Comparison of ENCODE assay signal across 17 cellular contexts in the genomic region with DNA sequence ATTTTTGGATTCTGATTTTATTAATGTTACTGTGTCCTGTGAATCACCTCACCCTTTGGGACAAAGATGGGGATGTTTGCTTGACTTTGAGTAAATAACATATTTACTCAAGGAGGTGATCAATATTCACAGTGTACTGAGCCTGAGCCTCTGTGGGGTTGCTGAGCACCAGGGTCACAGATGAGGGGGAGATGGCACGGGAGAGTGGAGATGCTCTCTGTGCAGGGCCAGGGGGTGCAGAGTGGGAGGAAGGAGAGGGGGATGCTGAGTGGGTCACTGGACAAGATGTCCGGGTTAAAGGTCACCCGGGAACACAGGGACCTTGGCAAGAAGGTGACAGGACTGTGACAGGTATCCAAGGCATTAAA. TPM values are rescaled to one million over a fixed set of nuclear protein-coding genes. Genes with fewer than 3 reads are reported as not detected.
DNase-seq lines count a peak whose midpoint lies in the region; ATAC-seq and TF ChIP-seq lines count a peak whose summit lies in the region.
"Had no signal": no experiment of that assay in that cellular context is flagged by ENCODE, and none has a peak within 500 bp of the region (broad histone marks: within the 10 kb centered on the region; RNA-seq: fewer than 3 reads in every experiment).

No MANE protein-coding gene starts in this region.

- no peak overlapping the region for H3K27ac Mint-ChIP-seq in neural crest cell (ENCODE audit: unreplicated experiment)
- H3K27ac Mint-ChIP-seq: GM23338 had no signal

- no peak for TF ChIP-seq CTCF in AG04450 (IDR thresholded peaks at IDR 0.05; ENCODE audit: low read depth, low read length)
- no peak for TF ChIP-seq CTCF in coronary artery (IDR thresholded peaks at IDR 0.05)
- no peak for TF ChIP-seq CTCF in neural crest cell (conservative IDR thresholded peaks at IDR 0.05)

- H3K27me3 ChIP-seq in AG04450 (ENCODE audit: control insufficient read depth, insufficient read depth, low read length), result no peaks in the 10 kb centered on the region
- H3K27me3 ChIP-seq: adrenal gland, colonic mucosa, tibial artery had no signal

- H3K27me3 Mint-ChIP-seq in neural crest cell (ENCODE audit: low read depth), result peaks cover 5% of the 10 kb centered on the region

- peaks cover 27% of the 10 kb centered on the region for H3K36me3 Mint-ChIP-seq in neural crest cell (ENCODE audit: low read depth)

- no peaks in the 10 kb centered on the region for H3K9me3 Mint-ChIP-seq in neural crest cell
- H3K9me3 Mint-ChIP-seq: GM23338 had no signal

- H3K4me3 Mint-ChIP-seq in neural crest cell, result peak overlapping the region; percentile 59
- H3K4me3 Mint-ChIP-seq: GM23338 had no signal

- ATAC-seq in GM18907 (IDR thresholded peaks at IDR 0.05; ENCODE audit: unreplicated experiment), result no peak
- ATAC-seq: GM23338, left colon had no signal

- CTCF ChIA-PET in AG04450 (lab: Charles Lee), result no interaction called here

- peaks cover 37% of the 10 kb centered on the region for H3K4me1 Mint-ChIP-seq in neural crest cell

- H3K27ac ChIP-seq in AG04450 (ENCODE audit: low read depth, low read length) (no peak overlapping the region), coronary artery (no peak overlapping the region)
- H3K27ac ChIP-seq: tibial artery had no signal

- POLR2A ChIA-PET in AG04450 (lab: Yijun Ruan, JAX), result no interaction called here

- H3K9me3 ChIP-seq in AG04450 (ENCODE audit: control insufficient read depth, insufficient read depth, low read length), result peaks cover 5% of the 10 kb centered on the region
- H3K9me3 ChIP-seq: adrenal gland, colonic mucosa, tibial artery had no signal

- no peak for DNase-seq in AG04450 (ENCODE audit: low read depth, low spot score)
- DNase-seq in HuH-7.5 (ENCODE audit: low spot score), result peak; percentile 68
- DNase-seq in coronary artery (ENCODE audit: low spot score), result no peak
- no peak for DNase-seq in neural crest cell (ENCODE audit: low read depth, low spot score)
- DNase-seq in SIG-M5 (lab: John Stamatoyannopoulos, UW), result no peak
- no peak for DNase-seq in NCI-H1694 treated with DMSO at 0.1 percent for 48 hours (lab: John Stamatoyannopoulos, UW)
- DNase-seq in hypothalamus (lab: John Stamatoyannopoulos, UW), result no peak
- DNase-seq: activated CD4-positive, CD25-positive, alpha-beta regulatory T cell treated with anti-CD3 and anti-CD28 coated beads, Interleukin-2, amount 50 U/mL, for 72 hours; DMS53; left colon; NCI-H82; RPMI8226 had no signal

- H3K4me3 ChIP-seq in AG04450 (ENCODE audit: low read depth, low read length), result peak overlapping the region; percentile 94
- peak overlapping the region; percentile 16 for H3K4me3 ChIP-seq in coronary artery
- H3K4me3 ChIP-seq: colonic mucosa, GM23338 had no signal

RNA-seq across cellular contexts. Expression of gene SQSTM1, which starts 4.0 kb away (rescaled TPM):
- 366 and 589 TPM in 2 replicates for polyA plus RNA-seq in AG04450 (2011; rRNA removed)
- 215 and 259 TPM in 2 replicates for polyA minus RNA-seq in AG04450 (2011; rRNA and poly(A)+ RNA removed)
- total RNA-seq in neural crest cell, result 67.6 and 69.5 TPM in 2 replicates

RNA-seq across cellular contexts. Expression of gene MGAT4B, which starts 18.1 kb away (rescaled TPM):
- polyA plus RNA-seq in AG04450 (2011; rRNA removed), result 102 and 149 TPM in 2 replicates
- 122 and 152 TPM in 2 replicates for polyA minus RNA-seq in AG04450 (2011; rRNA and poly(A)+ RNA removed)
- total RNA-seq in neural crest cell, result 120 and 124 TPM in 2 replicates

RNA-seq across cellular contexts. Expression of gene LTC4S, which starts 30.9 kb away (rescaled TPM):
- 0.40 and 0.56 TPM in 2 replicates for polyA plus RNA-seq in AG04450 (2011; rRNA removed)
- polyA minus RNA-seq in AG04450 (2011; rRNA and poly(A)+ RNA removed), result 0.46 TPM in 1 of 2 replicates, not detected in the other
- 2.4 and 3.3 TPM in 2 replicates for total RNA-seq in neural crest cell

RNA-seq across cellular contexts. Expression of gene MRNIP, which starts 33.9 kb away (rescaled TPM):
- 14.0 and 16.0 TPM in 2 replicates for polyA plus RNA-seq in AG04450 (2011; rRNA removed)
- 9.6 and 12.3 TPM in 2 replicates for polyA minus RNA-seq in AG04450 (2011; rRNA and poly(A)+ RNA removed)
- 40.9 and 42.2 TPM in 2 replicates for total RNA-seq in neural crest cell
